Comparison of ENCODE assay signal across 15 cellular contexts in genomic region chr9:123825337-123825736, GRCh38.
DNase-seq lines count a peak whose midpoint lies in the region; ATAC-seq, FAIRE-seq and TF ChIP-seq lines count a peak whose summit lies in the region.
"Had no signal": no experiment of that assay in that cellular context is flagged by ENCODE, and none has a peak within 500 bp of the region (broad histone marks: within the 10 kb centered on the region; RNA-seq: fewer than 3 reads in every experiment).

No MANE protein-coding gene starts in this region.

- WGBS in HepG2 (ENCODE audit: low lambda C conversion rate), result 98% methylated on average over 3 of the region's 3 CpGs
- WGBS in right lobe of liver (ENCODE audit: insufficient coverage, low coverage, low lambda C conversion rate, missing lambda C conversion rate), result 96% methylated on average over 3 of the region's 3 CpGs

- H3K36me3 Mint-ChIP-seq in activated CD8-positive, alpha-beta T cell treated with anti-CD3 and anti-CD28 coated beads for 36 hours (ENCODE audit: low read depth), result peaks cover 32% of the 10 kb centered on the region
- H3K36me3 Mint-ChIP-seq in effector memory CD8-positive, alpha-beta T cell (ENCODE audit: insufficient read depth), result no peaks in the 10 kb centered on the region

- H3K79me2 ChIP-seq in HepG2 (ENCODE audit: insufficient read depth, low read length), result peaks cover 23% of the 10 kb centered on the region

- TF ChIP-seq POLR2A in HepG2 (IDR thresholded peaks at IDR 0.05; ENCODE audit: insufficient read depth in 1 of 2, low read depth in 2 of 2, low read length in 2 of 2) (no peak), right lobe of liver (IDR thresholded peaks at IDR 0.05) (no peak)

- TF ChIP-seq CTCF in HepG2 (CRISPR knock-in tag; IDR thresholded peaks at IDR 0.05), result no peak
- TF ChIP-seq CTCF in right lobe of liver (IDR thresholded peaks at IDR 0.05), result no peak
- TF ChIP-seq CTCF in VCaP (conservative IDR thresholded peaks at IDR 0.05), result peak; percentile 22; the same call in 1 of the 2 replicates
- peak; percentile 8 for TF ChIP-seq CTCF in foreskin fibroblast (IDR thresholded peaks at IDR 0.05; ENCODE audit: low read depth, low read length)
- TF ChIP-seq CTCF in activated CD8-positive, alpha-beta T cell treated with anti-CD3 and anti-CD28 coated beads for 36 hours (IDR thresholded peaks at IDR 0.05), result no peak

- no peaks in the 10 kb centered on the region; the same call in none of the 2 replicates for H4K20me1 ChIP-seq in HepG2 (ENCODE audit: insufficient read depth, low read length)

- no peak for FAIRE-seq in HepG2 (lab: Jason Lieb, UNC)
- FAIRE-seq: colon had no signal

- H3K4me3 Mint-ChIP-seq in activated CD8-positive, alpha-beta T cell treated with anti-CD3 and anti-CD28 coated beads for 36 hours, result no peak overlapping the region
- H3K4me3 Mint-ChIP-seq in effector memory CD8-positive, alpha-beta T cell, result no peak overlapping the region
- H3K4me3 Mint-ChIP-seq: T-helper 2 cell treated with Interferon-gamma antibody and Interleukin-4, amounts not matched to agents 5 μg/mL and 100 μg/mL, for 36 hours had no signal

- H3K4me1 ChIP-seq in HepG2 (ENCODE audit: insufficient read depth, low read length), result peaks cover 12% of the 10 kb centered on the region; the same call in 1 of the 2 replicates
- no peaks in the 10 kb centered on the region for H3K4me1 ChIP-seq in right lobe of liver
- H3K4me1 ChIP-seq: vagina had no signal

- H3K27ac Mint-ChIP-seq in activated CD8-positive, alpha-beta T cell treated with anti-CD3 and anti-CD28 coated beads for 36 hours, result no peak overlapping the region
- H3K27ac Mint-ChIP-seq in effector memory CD8-positive, alpha-beta T cell, result no peak overlapping the region
- H3K27ac Mint-ChIP-seq: T-helper 2 cell treated with Interferon-gamma antibody and Interleukin-4, amounts not matched to agents 5 μg/mL and 100 μg/mL, for 36 hours had no signal

- H2AFZ ChIP-seq in HepG2 (ENCODE audit: low read length), result no peak overlapping the region

- peaks cover 4% of the 10 kb centered on the region for H3K4me1 Mint-ChIP-seq in activated CD8-positive, alpha-beta T cell treated with anti-CD3 and anti-CD28 coated beads for 36 hours (ENCODE audit: low read depth)
- peaks cover 0 to 8% of the 10 kb centered on the region in 2 donors for H3K4me1 Mint-ChIP-seq in effector memory CD8-positive, alpha-beta T cell (ENCODE audit: low read depth in 2 of 2)

- CTCF ChIA-PET in HepG2 (lab: Yijun Ruan, JAX; ENCODE audit: low intra/inter-chr PET ratio, low total read pairs), result no interaction called here
- CTCF ChIA-PET in activated CD8-positive, alpha-beta T cell treated with anti-CD3 and anti-CD28 coated beads for 36 hours (lab: Charles Lee), result no interaction called here

- H3K4me2 ChIP-seq in HepG2 (ENCODE audit: low read depth, low read length), result no peak overlapping the region
- H3K4me2 ChIP-seq: KMS-11 had no signal

- no peaks in the 10 kb centered on the region for H3K27me3 Mint-ChIP-seq in activated CD8-positive, alpha-beta T cell treated with anti-CD3 and anti-CD28 coated beads for 36 hours
- no peaks in the 10 kb centered on the region for H3K27me3 Mint-ChIP-seq in effector memory CD8-positive, alpha-beta T cell

- ATAC-seq in HepG2 (no peak), right lobe of liver (no peak), HG03354 (IDR thresholded peaks at IDR 0.05; ENCODE audit: poor library complexity, severe bottlenecking, unreplicated experiment) (no peak)
- ATAC-seq in activated CD8-positive, alpha-beta T cell treated with anti-CD3 and anti-CD28 coated beads for 36 hours, result no peak
- ATAC-seq in effector memory CD8-positive, alpha-beta T cell (replicated peaks), result no peak

- H3K9me3 Mint-ChIP-seq in activated CD8-positive, alpha-beta T cell treated with anti-CD3 and anti-CD28 coated beads for 36 hours, result peaks cover 25% of the 10 kb centered on the region
- peaks cover 2 to 13% of the 10 kb centered on the region in 2 donors for H3K9me3 Mint-ChIP-seq in effector memory CD8-positive, alpha-beta T cell

- H3K27ac ChIP-seq in HepG2 (ENCODE audit: extremely low read length, insufficient read depth, low read length), result no peak overlapping the region
- H3K27ac ChIP-seq in right lobe of liver, result no peak overlapping the region
- H3K27ac ChIP-seq in VCaP, result no peak overlapping the region
- H3K27ac ChIP-seq: KMS-11, vagina had no signal

- no peak for TF ChIP-seq RAD21 in HepG2 (CRISPR knock-in tag; IDR thresholded peaks at IDR 0.05)

- H3K27me3 ChIP-seq in HepG2 (ENCODE audit: control insufficient read depth in 1 of 2, insufficient read depth in 2 of 2, low read length in 2 of 2) (no peaks in the 10 kb centered on the region; a peak in 1 of 5 replicates), right lobe of liver (no peaks in the 10 kb centered on the region)
- H3K27me3 ChIP-seq: vagina had no signal

- in situ Hi-C loops in HepG2 (cut with HindIII; ENCODE audit: extremely low pct_ligation_motif_present, low pct_unique_long_range_greater_than_20kb), result no loop called here

- POLR2A ChIA-PET in HepG2 (lab: Yijun Ruan, JAX), result no interaction called here
- POLR2A ChIA-PET in activated CD8-positive, alpha-beta T cell treated with anti-CD3 and anti-CD28 coated beads for 36 hours (lab: Charles Lee), result no interaction called here

- no TSS peak for BruUV-seq in HepG2 (replicated peaks; lab: Mats Ljungman, UMichigan)

- intact Hi-C loops in HepG2 (cut with micrococcal nuclease; ENCODE audit: unreplicated experiment) (no loop called here), right lobe of liver (cut with DNase I) (no loop called here)
- intact Hi-C loops in activated CD8-positive, alpha-beta T cell treated with anti-CD3 and anti-CD28 coated beads for 36 hours (cut with micrococcal nuclease), result no loop called here

- H3K9ac ChIP-seq in HepG2 (ENCODE audit: insufficient read depth, low read depth, low read length), result no peak overlapping the region
- H3K9ac ChIP-seq: KMS-11 had no signal

- H3K4me3 ChIP-seq in HepG2 (replicated peaks in 1 of 3; ENCODE audit: insufficient read depth in 1 of 3, low read depth in 2 of 3, low read length in 3 of 3) (no peak overlapping the region), right lobe of liver (no peak overlapping the region), foreskin fibroblast (ENCODE audit: low read depth in 1 of 2, low read length in 2 of 2) (no peak overlapping the region)
- H3K4me3 ChIP-seq: vagina had no signal

- H3K9me3 ChIP-seq in HepG2 (ENCODE audit: low read length) (peaks cover 20% of the 10 kb centered on the region), right lobe of liver (peaks cover 0 to 13% (median 6%) of the 10 kb centered on the region in 4 donors)

- DNase-seq in HepG2 (ENCODE audit: low spot score) (peak; percentile 32), right lobe of liver (no peak), foreskin fibroblast (peak; percentile 2 to 11)
- no peak for DNase-seq in stimulated activated naive CD4-positive, alpha-beta T cell treated with Interleukin-2 at 50 U/mL for 16 hours (lab: John Stamatoyannopoulos, UW)
- no peak for DNase-seq in activated CD8-positive, alpha-beta T cell treated with anti-CD3 and anti-CD28 coated beads for 36 hours
- DNase-seq in effector memory CD8-positive, alpha-beta T cell, result no peak
- DNase-seq: activated CD8-positive, alpha-beta memory T cell treated with anti-CD3 and anti-CD28 coated beads for 24 hours; activated naive CD4-positive, alpha-beta T cell treated with Interleukin-2 at 50 U/mL for 16 hours; DMS79 treated with DMSO at 0.1 percent for 48 hours had no signal

- H3K36me3 ChIP-seq in HepG2 (replicated peaks in 1 of 2; ENCODE audit: control insufficient read depth in 1 of 2, insufficient read depth in 2 of 2, low read length in 2 of 2) (no peaks in the 10 kb centered on the region), right lobe of liver (no peaks in the 10 kb centered on the region)
- H3K36me3 ChIP-seq: vagina had no signal

- TF ChIP-seq EP300 in HepG2 (IDR thresholded peaks at IDR 0.05; ENCODE audit: low read depth in 2 of 2, low read length in 2 of 2) (no peak), HepG2 (CRISPR knock-in tag; IDR thresholded peaks at IDR 0.05; ENCODE audit: borderline replicate concordance) (no peak)

TF ChIP-seq in HepG2, 621 proteins besides CTCF, POLR2A, EP300 and RAD21:
- TF ChIP-seq SOX5 (CRISPR knock-in tag; IDR thresholded peaks at IDR 0.05; ENCODE audit: borderline replicate concordance), result no peak
- no peak for TF ChIP-seq CBX5 (CRISPR knock-in tag; IDR thresholded peaks at IDR 0.05; ENCODE audit: borderline replicate concordance)

Comparison
In these comparisons a context has a peak if more than half of its experiments do, and no peak if none do; other contexts are left out.
1. DNase-seq: peak in HepG2 (single experiment) and foreskin fibroblast (2 of 2); none in right lobe of liver (0 of 3), stimulated activated naive CD4-positive, alpha-beta T cell treated with Interleukin-2 at 50 U/mL for 16 hours (single experiment), activated CD8-positive, alpha-beta T cell treated with anti-CD3 and anti-CD28 coated beads for 36 hours (single experiment) and effector memory CD8-positive, alpha-beta T cell (0 of 3).
2. CTCF ChIP-seq: peak in VCaP (single experiment) and foreskin fibroblast (single experiment); none in HepG2 (single experiment), right lobe of liver (0 of 4) and activated CD8-positive, alpha-beta T cell treated with anti-CD3 and anti-CD28 coated beads for 36 hours (single experiment).